In genomic region chr20:17650301-17650761, GRCh38 we compare ENCODE assay signal across 19 cellular contexts. TPM values are rescaled to one million over a fixed set of nuclear protein-coding genes. Genes with fewer than 3 reads are reported as not detected.
DNase-seq lines count a peak whose midpoint lies in the region; ATAC-seq and TF ChIP-seq lines count a peak whose summit lies in the region.
"Had no signal": no experiment of that assay in that cellular context is flagged by ENCODE, and none has a peak within 500 bp of the region (broad histone marks: within the 10 kb centered on the region; RNA-seq: fewer than 3 reads in every experiment).

No MANE protein-coding gene starts in this region.

- H3K4me1 ChIP-seq in A673 (ENCODE audit: insufficient read depth, low read length, poor library complexity, severe bottlenecking) (peaks cover 42% of the 10 kb centered on the region), SK-N-SH (ENCODE audit: control insufficient read depth in 1 of 2, insufficient read depth in 2 of 2, low read depth in 1 of 2, low read length in 1 of 2) (peaks cover 5 to 30% of the 10 kb centered on the region in 2 experiments; a peak in 2 of 4 replicates)

- DNase-seq in A673 (ENCODE audit: low spot score) = no peak
- DNase-seq in HFFc6 = no peak
- DNase-seq in dermis blood vessel endothelial cell = peak; percentile 74
- DNase-seq in naive B cell = peak; percentile 22
- no peak for DNase-seq in SK-N-SH
- no peak for DNase-seq in NCI-H2029 (lab: John Stamatoyannopoulos, UW)
- DNase-seq: activated CD8-positive, alpha-beta memory T cell treated with anti-CD3 and anti-CD28 coated beads, Interleukin-2, amount 50 U/mL, for 48 hours; activated naive CD8-positive, alpha-beta T cell treated with anti-CD3 and anti-CD28 coated beads, Interleukin-2, amount 50 U/mL, for 24 hours; cerebellar nuclear complex; KBM-7; kidney glomerular epithelial cell; natural killer cell had no signal

- H4K20me1 ChIP-seq in SK-N-SH (ENCODE audit: insufficient read depth) = peaks cover 96% of the 10 kb centered on the region

- H3K27ac Mint-ChIP-seq in HFFc6 = peak overlapping the region; percentile 82; the same call in 1 of the 2 replicates
- H3K27ac Mint-ChIP-seq in naive B cell = peak overlapping the region in 3 of 6 donors; percentile 32 to 81 (median 41)
- H3K27ac Mint-ChIP-seq: activated naive CD8-positive, alpha-beta T cell treated with anti-CD3 and anti-CD28 coated beads, Interleukin-2, amount 50 U/mL, for 24 hours; natural killer cell had no signal

- no peak for TF ChIP-seq RAD21 in SK-N-SH (IDR thresholded peaks at IDR 0.05; ENCODE audit: low read length)

- peaks cover 100% of the 10 kb centered on the region for H3K79me2 ChIP-seq in SK-N-SH (ENCODE audit: insufficient read depth)

- H3K27me3 Mint-ChIP-seq in HFFc6 (ENCODE audit: insufficient read depth) = peaks cover 2% of the 10 kb centered on the region
- no peaks in the 10 kb centered on the region for H3K27me3 Mint-ChIP-seq in naive B cell
- H3K27me3 Mint-ChIP-seq: activated naive CD8-positive, alpha-beta T cell treated with anti-CD3 and anti-CD28 coated beads, Interleukin-2, amount 50 U/mL, for 24 hours had no signal

- no peak for TF ChIP-seq EP300 in SK-N-SH (IDR thresholded peaks at IDR 0.05; ENCODE audit: borderline replicate concordance in 1 of 2, low read depth in 1 of 2, low read length in 1 of 2)

- no peak overlapping the region for H3K9ac ChIP-seq in SK-N-SH

- H3K36me3 Mint-ChIP-seq in HFFc6 (ENCODE audit: low read depth) (peaks cover 19% of the 10 kb centered on the region; the same call in 1 of the 2 replicates), naive B cell (no peaks in the 10 kb centered on the region)
- H3K36me3 Mint-ChIP-seq: natural killer cell had no signal

- H2AFZ ChIP-seq in SK-N-SH (ENCODE audit: low read depth) = no peak overlapping the region

- H3K36me3 ChIP-seq in A673 (ENCODE audit: insufficient read depth, low read length, poor library complexity, severe bottlenecking) (no peaks in the 10 kb centered on the region), SK-N-SH (replicated peaks in 1 of 2; ENCODE audit: control insufficient read depth in 1 of 2, insufficient read depth in 2 of 2, low read length in 1 of 2) (peaks cover 0 to 15% of the 10 kb centered on the region in 2 experiments)

- no TSS peak for BruUV-seq in A673 (replicated peaks; lab: Mats Ljungman, UMichigan)

- TF ChIP-seq CTCF in A673 (conservative IDR thresholded peaks at IDR 0.05; ENCODE audit: low read depth, low read length) = no peak
- no peak for TF ChIP-seq CTCF in HFFc6 (IDR thresholded peaks at IDR 0.05)
- no peak for TF ChIP-seq CTCF in SK-N-SH (IDR thresholded peaks at IDR 0.05)

- H3K9me3 Mint-ChIP-seq in HFFc6 = no peaks in the 10 kb centered on the region
- no peaks in the 10 kb centered on the region for H3K9me3 Mint-ChIP-seq in naive B cell
- H3K9me3 Mint-ChIP-seq: activated naive CD8-positive, alpha-beta T cell treated with anti-CD3 and anti-CD28 coated beads, Interleukin-2, amount 50 U/mL, for 24 hours; natural killer cell had no signal

- no peak overlapping the region for H3K4me3 Mint-ChIP-seq in HFFc6
- peak overlapping the region in 1 of 8 donors; percentile 15 for H3K4me3 Mint-ChIP-seq in naive B cell
- H3K4me3 Mint-ChIP-seq: activated naive CD8-positive, alpha-beta T cell treated with anti-CD3 and anti-CD28 coated beads, Interleukin-2, amount 50 U/mL, for 24 hours; natural killer cell had no signal

- H3K27me3 ChIP-seq in A673 (replicated peaks; ENCODE audit: insufficient read depth, low read depth, low read length, poor library complexity) (no peaks in the 10 kb centered on the region), SK-N-SH (ENCODE audit: insufficient read depth) (no peaks in the 10 kb centered on the region)
- H3K27me3 ChIP-seq: heart left ventricle had no signal

- ATAC-seq in naive B cell (ENCODE audit: low read depth in 2 of 2) (peak; percentile 49 to 59), HG03045 (IDR thresholded peaks at IDR 0.05; ENCODE audit: unreplicated experiment) (no peak), HG02763 (IDR thresholded peaks at IDR 0.05; ENCODE audit: unreplicated experiment) (no peak)
- ATAC-seq: activated naive CD8-positive, alpha-beta T cell treated with anti-CD3 and anti-CD28 coated beads, Interleukin-2, amount 50 U/mL, for 24 hours; heart left ventricle; natural killer cell had no signal

- H3K9me3 ChIP-seq in A673 (ENCODE audit: low read depth, low read length, poor library complexity, severe bottlenecking) (no peaks in the 10 kb centered on the region), SK-N-SH (no peaks in the 10 kb centered on the region)
- H3K9me3 ChIP-seq: heart left ventricle had no signal

- intact Hi-C loops in A673 (cut with micrococcal nuclease; ENCODE audit: unreplicated experiment) = no loop called here

- H3K4me3 ChIP-seq in A673 (ENCODE audit: low read depth, low read length, poor library complexity, severe bottlenecking) (no peak overlapping the region), SK-N-SH (ENCODE audit: low read depth in 2 of 2, low read length in 1 of 2) (no peak overlapping the region)
- H3K4me3 ChIP-seq: heart left ventricle had no signal

- no peak overlapping the region for H3K4me2 ChIP-seq in SK-N-SH

- H3F3A ChIP-seq in SK-N-SH (replicated peaks; ENCODE audit: insufficient read depth) = peaks cover 8% of the 10 kb centered on the region

- 91% methylated on average over 5 of the region's 5 CpGs for WGBS in SK-N-SH (ENCODE audit: low lambda C conversion rate)

- no peaks in the 10 kb centered on the region for H3K9me2 ChIP-seq in SK-N-SH

- CTCF ChIA-PET in A673 (lab: Charles Lee) = interaction anchor here (0.6 kb wide), 1 partner anchor 141 kb away, joined by 3 read pairs; no protein-coding TSS in a partner anchor
- CTCF ChIA-PET in SK-N-SH (lab: Yijun Ruan, JAX) = interaction anchor here (1.1 to 2.5 kb wide), 4 partner anchors 13 to 289 kb away, joined by 3 to 12 read pairs (median 4); no protein-coding TSS in a partner anchor

- POLR2A ChIA-PET in A673 (lab: Charles Lee; ENCODE audit: low non-redundant PET) = no interaction called here
- POLR2A ChIA-PET in SK-N-SH (lab: Yijun Ruan, JAX) = interaction anchor here (0.6 kb wide), 1 partner anchor 345 kb away, joined by 4 read pairs; no protein-coding TSS in a partner anchor

- H3K27ac ChIP-seq in A673 (ENCODE audit: low read depth, low read length, poor library complexity, severe bottlenecking) (peak overlapping the region; percentile 27), SK-N-SH (ENCODE audit: low read depth in 2 of 2, low read length in 1 of 2) (no peak overlapping the region)

- H3K4me1 Mint-ChIP-seq in HFFc6 (ENCODE audit: low read depth) (peaks cover 48% of the 10 kb centered on the region), naive B cell (peaks cover 6 to 32% (median 23%) of the 10 kb centered on the region in 3 donors)

TF ChIP-seq in SK-N-SH, 30 proteins besides CTCF, POLR2A, EP300 and RAD21:
- TF ChIP-seq JUND (IDR thresholded peaks at IDR 0.05) = no peak
- no peak for TF ChIP-seq NFIC (IDR thresholded peaks at IDR 0.05; ENCODE audit: borderline replicate concordance)
- TF ChIP-seq IRF3 (IDR thresholded peaks at IDR 0.05; ENCODE audit: low read depth, low read length) = no peak
- TF ChIP-seq ELF1 (IDR thresholded peaks at IDR 0.05) = no peak

RNA-seq across cellular contexts. Expression of gene RRBP1, which starts 31.7 kb away (rescaled TPM):
- total RNA-seq in A673 (2021) (75.9 and 82.8 TPM in 2 replicates), dermis blood vessel endothelial cell (123 and 224 TPM in 2 replicates)
- 100 to 1,000 TPM; 273 to 331 (median 317) TPM for total RNA-seq in HFFc6 (2021; fragmentation: NEBNext Ultra II Directional; extraction: Animal tissue kit (Norgen Biotek cat#: 25700))
- polyA plus RNA-seq in naive B cell (ENCODE audit: low read depth in 6 of 6) (10 to 100 TPM in 1 of 6 donors, 1 to 10 TPM in 4, under 1 TPM in 1; 1.00 to 12.2 (median 2.1) TPM), SK-N-SH (2012; rRNA removed) (31.0 and 50.2 TPM in 2 replicates)
- polyA plus RNA-seq in SK-N-SH (2012; cell fraction: cytosol; rRNA removed) = 28.4 and 38.4 TPM in 2 replicates
- 71.4 and 77.4 TPM in 2 replicates for polyA plus RNA-seq in SK-N-SH (2012; cell fraction: nucleus; rRNA removed)

RNA-seq across cellular contexts. Expression of gene BANF2, which starts 49.4 kb away (rescaled TPM):
- not detected in 2 replicates for total RNA-seq in A673 (2021)
- not detected for total RNA-seq in HFFc6 (2021; fragmentation: NEBNext Ultra II Directional; extraction: Animal tissue kit (Norgen Biotek cat#: 25700))
- not detected in 2 replicates for total RNA-seq in dermis blood vessel endothelial cell
- polyA plus RNA-seq in naive B cell (ENCODE audit: low read depth in 6 of 6) = not detected
- polyA plus RNA-seq in SK-N-SH (2012; rRNA removed) = not detected in 2 replicates
- not detected in 2 replicates for polyA plus RNA-seq in SK-N-SH (2012; cell fraction: cytosol; rRNA removed)
- polyA plus RNA-seq in SK-N-SH (2012; cell fraction: nucleus; rRNA removed) = not detected in 2 replicates
- total RNA-seq: epithelial cell of proximal tubule; heart left ventricle; natural killer cell; NCI-H460; renal cortical epithelial cell; T-helper 1 cell treated with Interleukin-12 subunit alpha and Interleukin-12 subunit beta and Interleukin-4 antibody, amounts not matched to agents 30 ng/mL and 1 ng/mL, for 36 hours had no signal
- polyA plus RNA-seq: heart left ventricle had no signal

Comparison
In these comparisons a context has a peak if more than half of its experiments do, and no peak if none do; other contexts are left out.
1. DNase-seq: peak in dermis blood vessel endothelial cell (single experiment) and naive B cell (single experiment); none in A673 (single experiment), HFFc6 (single experiment), SK-N-SH (single experiment) and NCI-H2029 (single experiment).
2. ATAC-seq: peak in naive B cell (2 of 2); none in HG03045 (single experiment) and HG02763 (single experiment).